1 cellular context compared by ENCODE assay signal in genomic region chr1:206560021-206560716, GRCh38.
TF ChIP-seq lines count a peak whose summit lies in the region.

No MANE protein-coding gene starts in this region.

TF ChIP-seq in K562, 482 proteins besides CTCF, POLR2A, EP300 and RAD21 (continued from another document):
- TF ChIP-seq RERE (CRISPR knock-in tag; IDR thresholded peaks at IDR 0.05; ENCODE audit: borderline replicate concordance) = no peak
- TF ChIP-seq ZBTB5 (IDR thresholded peaks at IDR 0.05) = no peak
